ENCODE assay signal across 1 cellular context in the genomic region with DNA sequence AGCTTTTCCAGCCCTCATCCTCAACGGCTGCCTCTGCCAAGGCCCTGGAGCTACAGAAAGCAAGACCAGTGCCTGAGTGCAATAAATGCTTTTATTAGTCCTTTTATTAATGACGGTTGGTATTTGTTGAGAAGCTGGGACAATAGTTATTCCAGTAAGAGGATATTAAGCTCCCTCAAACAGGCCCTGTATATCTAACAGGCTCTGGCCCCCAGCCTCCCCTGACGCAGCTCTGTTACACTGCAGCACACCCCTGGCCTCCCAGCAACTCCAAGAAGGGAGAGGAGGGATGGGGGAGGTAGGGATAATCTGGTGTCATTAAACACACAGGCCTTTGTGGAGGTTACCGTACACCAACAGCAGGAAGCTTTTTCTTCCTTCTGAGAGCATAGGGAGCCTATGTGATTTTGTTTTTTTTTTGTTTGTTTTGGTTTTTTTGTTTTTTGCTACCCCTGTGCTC.
TF ChIP-seq lines count a peak whose summit lies in the region.

No MANE protein-coding gene starts in this region.

TF ChIP-seq in K562, 482 proteins besides CTCF, POLR2A, EP300 and RAD21 (continued from another document):
- TF ChIP-seq ERF (CRISPR knock-in tag; IDR thresholded peaks at IDR 0.05) = no peak
- TF ChIP-seq TARDBP (IDR thresholded peaks at IDR 0.05) = no peak
- no peak for TF ChIP-seq DNMT1 (IDR thresholded peaks at IDR 0.05)
- no peak for TF ChIP-seq POLR2H (tag; IDR thresholded peaks at IDR 0.05; ENCODE audit: low read depth)
- no peak for TF ChIP-seq ZNF507 (tag; conservative IDR thresholded peaks at IDR 0.05)
- no peak for TF ChIP-seq KHSRP (IDR thresholded peaks at IDR 0.05)
- TF ChIP-seq, protein P1, sequence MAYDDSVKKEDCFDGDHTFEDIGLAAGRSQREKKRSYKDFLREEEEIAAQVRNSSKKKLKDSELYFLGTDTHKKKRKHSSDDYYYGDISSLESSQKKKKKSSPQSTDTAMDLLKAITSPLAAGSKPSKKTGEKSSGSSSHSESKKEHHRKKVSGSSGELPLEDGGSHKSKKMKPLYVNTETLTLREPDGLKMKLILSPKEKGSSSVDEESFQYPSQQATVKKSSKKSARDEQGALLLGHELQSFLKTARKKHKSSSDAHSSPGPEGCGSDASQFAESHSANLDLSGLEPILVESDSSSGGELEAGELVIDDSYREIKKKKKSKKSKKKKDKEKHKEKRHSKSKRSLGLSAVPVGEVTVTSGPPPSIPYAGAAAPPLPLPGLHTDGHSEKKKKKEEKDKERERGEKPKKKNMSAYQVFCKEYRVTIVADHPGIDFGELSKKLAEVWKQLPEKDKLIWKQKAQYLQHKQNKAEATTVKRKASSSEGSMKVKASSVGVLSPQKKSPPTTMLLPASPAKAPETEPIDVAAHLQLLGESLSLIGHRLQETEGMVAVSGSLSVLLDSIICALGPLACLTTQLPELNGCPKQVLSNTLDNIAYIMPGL (CRISPR knock-in tag; IDR thresholded peaks at IDR 0.05) = no peak
- no peak for TF ChIP-seq ESRRA (IDR thresholded peaks at IDR 0.05; ENCODE audit: borderline replicate concordance, low read depth)
- TF ChIP-seq CBX2 (IDR thresholded peaks at IDR 0.05; ENCODE audit: insufficient read depth, low read length, poor library complexity, severe bottlenecking) = no peak
- no peak for TF ChIP-seq ZNF699 (CRISPR knock-in tag; IDR thresholded peaks at IDR 0.05; ENCODE audit: insufficient replicate concordance)
- no peak for TF ChIP-seq MCM7 (IDR thresholded peaks at IDR 0.05)
- no peak for TF ChIP-seq ZNF830 (CRISPR knock-in tag; IDR thresholded peaks at IDR 0.05)
- no peak for TF ChIP-seq HNRNPK (IDR thresholded peaks at IDR 0.05; ENCODE audit: low read depth, low read length, poor library complexity, severe bottlenecking)
- TF ChIP-seq, protein P2, sequence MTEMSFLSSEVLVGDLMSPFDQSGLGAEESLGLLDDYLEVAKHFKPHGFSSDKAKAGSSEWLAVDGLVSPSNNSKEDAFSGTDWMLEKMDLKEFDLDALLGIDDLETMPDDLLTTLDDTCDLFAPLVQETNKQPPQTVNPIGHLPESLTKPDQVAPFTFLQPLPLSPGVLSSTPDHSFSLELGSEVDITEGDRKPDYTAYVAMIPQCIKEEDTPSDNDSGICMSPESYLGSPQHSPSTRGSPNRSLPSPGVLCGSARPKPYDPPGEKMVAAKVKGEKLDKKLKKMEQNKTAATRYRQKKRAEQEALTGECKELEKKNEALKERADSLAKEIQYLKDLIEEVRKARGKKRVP (CRISPR knock-in tag; IDR thresholded peaks at IDR 0.05) = no peak
- TF ChIP-seq FOSL1 (tag; conservative IDR thresholded peaks at IDR 0.05) = 0 out of 2 replicates have a peak, but pooled peaks have one; percentile 1
- TF ChIP-seq, protein P3, sequence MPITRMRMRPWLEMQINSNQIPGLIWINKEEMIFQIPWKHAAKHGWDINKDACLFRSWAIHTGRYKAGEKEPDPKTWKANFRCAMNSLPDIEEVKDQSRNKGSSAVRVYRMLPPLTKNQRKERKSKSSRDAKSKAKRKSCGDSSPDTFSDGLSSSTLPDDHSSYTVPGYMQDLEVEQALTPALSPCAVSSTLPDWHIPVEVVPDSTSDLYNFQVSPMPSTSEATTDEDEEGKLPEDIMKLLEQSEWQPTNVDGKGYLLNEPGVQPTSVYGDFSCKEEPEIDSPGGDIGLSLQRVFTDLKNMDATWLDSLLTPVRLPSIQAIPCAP (CRISPR knock-in tag; IDR thresholded peaks at IDR 0.05; ENCODE audit: borderline replicate concordance) = 0 out of 2 replicates have a peak, but pooled peaks have one; percentile 42
- TF ChIP-seq, protein P4, sequence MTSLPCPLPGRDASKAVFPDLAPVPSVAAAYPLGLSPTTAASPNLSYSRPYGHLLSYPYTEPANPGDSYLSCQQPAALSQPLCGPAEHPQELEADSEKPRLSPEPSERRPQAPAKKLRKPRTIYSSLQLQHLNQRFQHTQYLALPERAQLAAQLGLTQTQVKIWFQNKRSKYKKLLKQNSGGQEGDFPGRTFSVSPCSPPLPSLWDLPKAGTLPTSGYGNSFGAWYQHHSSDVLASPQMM (CRISPR knock-in tag; IDR thresholded peaks at IDR 0.05) = no peak
- TF ChIP-seq RBBP5 (IDR thresholded peaks at IDR 0.05; ENCODE audit: borderline replicate concordance, insufficient read depth, low read length, poor library complexity, severe bottlenecking) = no peak
- TF ChIP-seq SMARCA5 (IDR thresholded peaks at IDR 0.05) = no peak
- peak; percentile 35 for TF ChIP-seq KDM5B (IDR thresholded peaks at IDR 0.05; ENCODE audit: insufficient replicate concordance, low read depth, low read length)
- no peak for TF ChIP-seq MAFK (IDR thresholded peaks at IDR 0.05; ENCODE audit: low read length)
- TF ChIP-seq FOXM1 (IDR thresholded peaks at IDR 0.05; ENCODE audit: low read depth) = no peak
- TF ChIP-seq FOXM1 (CRISPR knock-in tag; IDR thresholded peaks at IDR 0.05; ENCODE audit: low read depth) = no peak
- TF ChIP-seq RCOR1 (IDR thresholded peaks at IDR 0.05; ENCODE audit: borderline replicate concordance in 1 of 2, low read depth in 2 of 2, low read length in 2 of 2) = no peak
- no peak for TF ChIP-seq TRIM28 (IDR thresholded peaks at IDR 0.05)
- TF ChIP-seq RBFOX2 (IDR thresholded peaks at IDR 0.05; ENCODE audit: low read depth, low read length) = no peak
- TF ChIP-seq HDAC2 (IDR thresholded peaks at IDR 0.05) = peak; percentile 4; the same call in 1 of the 2 replicates
- TF ChIP-seq FOXJ3 (CRISPR knock-in tag; IDR thresholded peaks at IDR 0.05) = no peak
- no peak for TF ChIP-seq ZNF3 (CRISPR knock-in tag; IDR thresholded peaks at IDR 0.05)
- TF ChIP-seq ATF1 (CRISPR knock-in tag; IDR thresholded peaks at IDR 0.05) = no peak
- TF ChIP-seq ATF1 (tag; IDR thresholded peaks at IDR 0.05) = peak; percentile 22
- peak; percentile 17; the same call in 1 of the 2 replicates for TF ChIP-seq ZFX (CRISPR knock-in tag; IDR thresholded peaks at IDR 0.05)
- TF ChIP-seq PTTG1 (tag; IDR thresholded peaks at IDR 0.05; ENCODE audit: low read depth) = no peak
